Comparison of ENCODE assay signal across 8 cellular contexts in the genomic region with DNA sequence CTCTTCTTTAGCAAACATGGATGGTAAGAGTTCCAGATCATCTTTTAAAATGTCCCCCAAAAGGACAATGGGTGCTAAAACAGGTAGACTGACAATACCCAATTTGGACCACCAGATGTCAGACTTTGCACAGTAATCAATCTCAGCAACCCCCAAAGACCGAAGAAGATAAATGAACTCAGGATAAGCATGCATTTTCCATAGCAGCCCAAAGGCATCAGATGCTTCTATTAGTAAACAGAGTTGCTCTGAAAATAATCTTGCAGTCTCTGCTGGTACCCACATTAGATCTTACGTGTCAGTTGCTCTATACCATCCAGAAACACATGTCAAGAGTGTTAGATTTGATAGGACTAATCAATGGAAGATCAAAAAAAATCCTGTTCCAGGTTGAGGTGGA. TPM values are rescaled to one million over a fixed set of nuclear protein-coding genes. Genes with fewer than 3 reads are reported as not detected.
DNase-seq lines count a peak whose midpoint lies in the region; ATAC-seq and TF ChIP-seq lines count a peak whose summit lies in the region.

No MANE protein-coding gene starts in this region.

- no peak for TF ChIP-seq POLR2A in spleen (IDR thresholded peaks at IDR 0.05)

- no peaks in the 10 kb centered on the region for H3K27me3 ChIP-seq in spleen (replicated peaks in 1 of 7)

- no peak overlapping the region for H3K27ac ChIP-seq in spleen

- DNase-seq in Caki2 (ENCODE audit: low read depth) (peak; percentile 31), NOMO-1 (lab: John Stamatoyannopoulos, UW; ENCODE audit: unreplicated experiment in 2 of 2) (peak; percentile 23 to 38), amniotic epithelial cell (ENCODE audit: low read depth) (peak; percentile 42), hepatic stellate cell (ENCODE audit: low spot score) (peak; percentile 29), spleen (no peak), T1000 (lab: John Stamatoyannopoulos, UW) (no peak)

- in situ Hi-C loops in Caki2 (cut with HindIII; ENCODE audit: low pct_unique_long_range_greater_than_20kb, low sequenced_read_pairs), result no loop called here

- 24 to 28% (median 25%) methylated on average over 2 of the region's 2 CpGs for WGBS in spleen, 5 donors

- no peaks in the 10 kb centered on the region for H3K9me3 ChIP-seq in spleen

- TF ChIP-seq CTCF in spleen (IDR thresholded peaks at IDR 0.05 in 8 of 11, conservative IDR thresholded peaks at IDR 0.05 in 3 of 11), result peak; percentile 51 to 92 (median 81)

- peaks cover 0 to 14% (median 2%) of the 10 kb centered on the region in 6 donors for H3K4me1 ChIP-seq in spleen

- no peak overlapping the region for H3K4me3 ChIP-seq in spleen

- H3K36me3 ChIP-seq in spleen, result no peaks in the 10 kb centered on the region

- intact Hi-C loops in spleen (cut with DNase I; ENCODE audit: low total_unique reads), result loop anchor here (5.0 to 10.0 kb wide), 3 partner anchors 63 to 1255 kb away; no protein-coding TSS in a partner anchor

- peak; percentile 79 for ATAC-seq in GM18909 (IDR thresholded peaks at IDR 0.05; ENCODE audit: poor library complexity, unreplicated experiment)
- ATAC-seq in HG03442 (IDR thresholded peaks at IDR 0.05; ENCODE audit: unreplicated experiment), result peak; percentile 73

RNA-seq across cellular contexts. Expression of a gene that starts 20.6 kb away (rescaled TPM):
- total RNA-seq in Caki2 (2014; rRNA removed; shearing (Covaris generic); ENCODE audit: low replicate concordance), result not detected in 2 replicates
- 1 to 10 TPM in 1 of 7 donors, under 1 TPM in 6; 0.06 to 3.0 (median 0.33) TPM for total RNA-seq in spleen
- under 1 TPM; 0.02 to 0.10 (median 0.08) TPM for polyA plus RNA-seq in spleen

Comparison
In these comparisons a context has a peak if more than half of its experiments do, and no peak if none do; other contexts are left out.
1. DNase-seq: peak in Caki2 (single experiment), NOMO-1 (2 of 2), amniotic epithelial cell (single experiment) and hepatic stellate cell (single experiment); none in spleen (single experiment) and T1000 (single experiment).